In the genomic region with DNA sequence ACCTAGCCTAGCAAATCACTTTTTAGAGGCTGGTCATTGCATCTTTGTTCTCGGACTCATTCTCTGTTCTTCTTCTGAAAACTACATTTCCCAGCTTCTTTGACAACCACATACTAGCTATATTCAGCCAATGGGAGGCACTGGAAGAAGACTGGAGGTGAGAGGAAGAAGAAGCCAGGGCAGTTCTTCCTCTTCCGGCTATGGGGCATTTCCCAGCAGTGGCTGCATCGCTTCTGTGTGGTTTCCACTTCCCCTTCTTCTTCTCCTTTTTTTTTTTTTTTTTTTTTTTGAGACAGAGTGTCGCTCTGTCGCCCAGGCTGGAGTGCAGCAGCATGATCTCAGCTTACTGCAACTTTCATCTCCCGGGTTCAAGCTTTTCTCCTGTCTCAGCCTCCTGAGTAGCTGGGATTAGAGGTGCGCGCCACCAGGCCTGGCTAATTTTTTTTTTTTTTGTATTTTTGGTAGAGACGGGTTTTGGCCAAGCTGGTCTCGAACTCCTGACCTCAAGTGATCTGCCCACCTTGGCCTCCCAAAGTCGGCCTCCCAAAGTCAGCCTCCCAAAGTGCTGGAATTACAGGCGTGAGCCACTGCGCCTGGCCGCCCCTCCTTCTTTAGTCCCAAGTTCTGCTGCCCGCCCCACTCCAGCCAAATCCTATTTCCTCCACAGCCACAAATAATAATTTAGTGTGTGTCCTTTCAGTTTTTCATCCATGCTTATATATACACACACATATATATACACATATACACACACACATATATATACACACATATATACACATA, we compare ENCODE assay signal across 8 cellular contexts. TPM values are rescaled to one million over a fixed set of nuclear protein-coding genes. Genes with fewer than 3 reads are reported as not detected.
DNase-seq lines count a peak whose midpoint lies in the region; ATAC-seq lines count a peak whose summit lies in the region.

No MANE protein-coding gene starts in this region.

- H4K20me1 ChIP-seq in GM23248 (ENCODE audit: insufficient read depth) = no peaks in the 10 kb centered on the region

- no peaks in the 10 kb centered on the region for H3K9me2 ChIP-seq in GM23248 (ENCODE audit: insufficient read depth)

- DNase-seq in KG1 (lab: John Stamatoyannopoulos, UW) = peak; percentile 68
- peak; percentile 29 to 30 for DNase-seq in activated T-cell treated with anti-CD3 and anti-CD28 coated beads, Interleukin-2, amount 50 U/mL, for 72 hours
- peak; percentile 69 for DNase-seq in pons (ENCODE audit: low spot score)
- no peak for DNase-seq in HuH-7.5 (ENCODE audit: low spot score)
- DNase-seq in COLO668 (lab: John Stamatoyannopoulos, UW; ENCODE audit: unreplicated experiment) = no peak
- no peak for DNase-seq in GM23248
- no peak for DNase-seq in G401 (ENCODE audit: low spot score)

- in situ Hi-C loops in GM23248 (cut with MboI) (no loop called here), G401 (cut with HindIII; ENCODE audit: low sequenced_read_pairs) (no loop called here)

- peak; percentile 80 for ATAC-seq in GM18868 (IDR thresholded peaks at IDR 0.05; ENCODE audit: unreplicated experiment)
- ATAC-seq in activated T-cell treated with anti-CD3 and anti-CD28 coated beads, Interleukin-2, amount 50 U/mL, for 72 hours (replicated peaks in 1 of 2) = peak; percentile 74 to 77

- H3K27me3 Mint-ChIP-seq in activated T-cell treated with anti-CD3 and anti-CD28 coated beads, Interleukin-2, amount 50 U/mL, for 72 hours (ENCODE audit: low read depth) = no peaks in the 10 kb centered on the region

- no peaks in the 10 kb centered on the region for H3K79me2 ChIP-seq in GM23248 (ENCODE audit: insufficient read depth)

- peaks cover 23% of the 10 kb centered on the region for H3K4me1 Mint-ChIP-seq in activated T-cell treated with anti-CD3 and anti-CD28 coated beads, Interleukin-2, amount 50 U/mL, for 72 hours (ENCODE audit: low read depth)

- 89 to 90% methylated on average over 10 to 15 of the region's 15 CpGs for WGBS in GM23248 (ENCODE audit: low coverage in 1 of 2, low lambda C conversion rate in 2 of 2, missing lambda C conversion rate in 2 of 2), 2 experiments

- H3K9me3 Mint-ChIP-seq in activated T-cell treated with anti-CD3 and anti-CD28 coated beads, Interleukin-2, amount 50 U/mL, for 72 hours = no peaks in the 10 kb centered on the region

- peak overlapping the region; percentile 94 for H3K27ac Mint-ChIP-seq in activated T-cell treated with anti-CD3 and anti-CD28 coated beads, Interleukin-2, amount 50 U/mL, for 72 hours

- no peaks in the 10 kb centered on the region for H3K36me3 ChIP-seq in GM23248 (ENCODE audit: low read depth)

- peak overlapping the region; percentile 68 to 72 for H3K4me3 Mint-ChIP-seq in activated T-cell treated with anti-CD3 and anti-CD28 coated beads, Interleukin-2, amount 50 U/mL, for 72 hours

- H3K36me3 Mint-ChIP-seq in activated T-cell treated with anti-CD3 and anti-CD28 coated beads, Interleukin-2, amount 50 U/mL, for 72 hours (ENCODE audit: insufficient read depth in 2 of 2) = no peaks in the 10 kb centered on the region

- no peak overlapping the region for H3K27ac ChIP-seq in GM23248

- no peaks in the 10 kb centered on the region for H3F3A ChIP-seq in GM23248 (ENCODE audit: insufficient read depth)

- H3K4me1 ChIP-seq in GM23248 (ENCODE audit: insufficient read depth) = no peaks in the 10 kb centered on the region

- no peak overlapping the region for H3K4me2 ChIP-seq in GM23248 (ENCODE audit: unreplicated experiment)

- no peak overlapping the region for H3K4me3 ChIP-seq in GM23248

- H2AFZ ChIP-seq in GM23248 = no peak overlapping the region

- no peak overlapping the region for H3K9ac ChIP-seq in GM23248

- H3K9me3 ChIP-seq in GM23248 (ENCODE audit: low read depth) = no peaks in the 10 kb centered on the region

- no peaks in the 10 kb centered on the region for H3K27me3 ChIP-seq in GM23248 (replicated peaks; ENCODE audit: insufficient read depth)

RNA-seq across cellular contexts. Expression of a gene that starts 6.9 kb away (rescaled TPM):
- 10 to 100 TPM; 36.4 to 37.5 TPM for total RNA-seq in activated T-cell treated with anti-CD3 and anti-CD28 coated beads, Interleukin-2, amount 50 U/mL, for 72 hours
- total RNA-seq in GM23248 (2014; rRNA removed; shearing (Covaris generic)) = 18.3 and 26.8 TPM in 2 replicates
- polyA plus RNA-seq in GM23248 (2016; fragmentation: Nextera tagmentation; extraction: Ambion mirVana) = 50.1 and 52.2 TPM in 2 replicates
- total RNA-seq in G401 (2014; rRNA removed; shearing (Covaris generic)) = 55.1 and 58.0 TPM in 2 replicates

RNA-seq across cellular contexts. Expression of a gene that starts 45.4 kb away (rescaled TPM):
- total RNA-seq in activated T-cell treated with anti-CD3 and anti-CD28 coated beads, Interleukin-2, amount 50 U/mL, for 72 hours = 10 to 100 TPM; 32.7 to 36.3 TPM
- total RNA-seq in GM23248 (2014; rRNA removed; shearing (Covaris generic)) = 21.1 and 22.2 TPM in 2 replicates
- polyA plus RNA-seq in GM23248 (2016; fragmentation: Nextera tagmentation; extraction: Ambion mirVana) = 21.7 and 23.6 TPM in 2 replicates
- 35.1 and 50.6 TPM in 2 replicates for total RNA-seq in G401 (2014; rRNA removed; shearing (Covaris generic))

Comparison
In these comparisons a context has a peak if more than half of its experiments do, and no peak if none do; other contexts are left out.
1. DNase-seq: peak in KG1 (single experiment), activated T-cell treated with anti-CD3 and anti-CD28 coated beads, Interleukin-2, amount 50 U/mL, for 72 hours (2 of 2) and pons (single experiment); none in HuH-7.5 (single experiment), COLO668 (single experiment), GM23248 (single experiment) and G401 (single experiment).